23 cellular contexts compared by ENCODE assay signal in genomic region chr14:51053157-51053556, GRCh38.
"Had no signal": no experiment of that assay in that cellular context is flagged by ENCODE, and none has a peak within 500 bp of the region (broad histone marks: within the 10 kb centered on the region; RNA-seq: fewer than 3 reads in every experiment).

No MANE protein-coding gene starts in this region.

- H3K9me3 ChIP-seq: breast epithelium, esophagus muscularis mucosa, gastrocnemius medialis, testis had no signal

- H3K4me1 ChIP-seq: breast epithelium, esophagus muscularis mucosa, gastrocnemius medialis, testis had no signal

- H3K36me3 ChIP-seq: breast epithelium, esophagus muscularis mucosa, gastrocnemius medialis, WERI-Rb-1 had no signal

- DNase-seq: activated CD4-positive, alpha-beta memory T cell treated with anti-CD3 and anti-CD28 coated beads, Interleukin-2, amount 10 ng/mL, durations not matched to agents 7 days and 5 days; activated CD4-positive, alpha-beta T cell treated with anti-CD3 and anti-CD28 coated beads for 48 hours; activated CD8-positive, alpha-beta memory T cell treated with anti-CD3 and anti-CD28 coated beads, Interleukin-2, amount 50 U/mL, for 48 hours; activated naive CD8-positive, alpha-beta T cell treated with anti-CD3 and anti-CD28 coated beads, Interleukin-2, amount 50 U/mL, for 24 hours; activated T-cell treated with anti-CD3 and anti-CD28 coated beads, Interleukin-2, amount 50 U/mL, for 4 hours; endodermal cell; gastrocnemius medialis; glutamatergic neuron; islet precursor cell; left colon; mammary epithelial cell; stimulated activated CD4-positive, alpha-beta T cell treated with anti-CD3 and anti-CD28 coated beads, Interleukin-12 subunit alpha, Interleukin-12 subunit beta, amount 100 ng/mL, for 4 hours; stimulated activated CD4-positive, alpha-beta T cell treated with anti-CD3 and anti-CD28 coated beads, Interleukin-4, amount 100 ng/mL, for 1 hour; stimulated activated naive CD8-positive, alpha-beta T cell treated with anti-CD3 and anti-CD28 coated beads, Interleukin-15, Interleukin-2, amounts not matched to agents 100 U/mL and 50 U/mL, for 24 hours; T-helper 9 cell; testis; trophoblast cell; WERI-Rb-1 had no signal

- H3K27me3 ChIP-seq: breast epithelium, esophagus muscularis mucosa, gastrocnemius medialis, testis had no signal

- H3K4me3 ChIP-seq: breast epithelium, esophagus muscularis mucosa, gastrocnemius medialis, skin epidermis, testis had no signal

- H3K27ac ChIP-seq: breast epithelium, esophagus muscularis mucosa, gastrocnemius medialis, skin epidermis, testis, WERI-Rb-1 had no signal

- FAIRE-seq: TTC549, urothelium cell line had no signal
